In genomic region chr3:103306081-103306480, GRCh38 we compare ENCODE assay signal across 27 cellular contexts.
DNase-seq lines count a peak whose midpoint lies in the region; TF ChIP-seq lines count a peak whose summit lies in the region.
"Had no signal": no experiment of that assay in that cellular context is flagged by ENCODE, and none has a peak within 500 bp of the region (broad histone marks: within the 10 kb centered on the region; RNA-seq: fewer than 3 reads in every experiment).

No MANE protein-coding gene starts in this region.

- H2AFZ ChIP-seq in neural cell (ENCODE audit: low read depth, low read length), result no peak overlapping the region

- peak overlapping the region; percentile 56 for H3K27ac ChIP-seq in neural cell (ENCODE audit: low read length)
- H3K27ac ChIP-seq: 22Rv1; A549; BLaER1; BLaER1 treated with 17β-estradiol and CSF1 and Interleukin-3, amounts not matched to agents 10 nM and 100 nM; C4-2B had no signal

- peak; percentile 86 for TF ChIP-seq EP300 in neural cell (conservative IDR thresholded peaks at IDR 0.05; ENCODE audit: poor library complexity, severe bottlenecking)

- peak overlapping the region; percentile 24 for H3K4me2 ChIP-seq in neural cell (ENCODE audit: low read length)
- H3K4me2 ChIP-seq: A549; BLaER1; BLaER1 treated with 17β-estradiol and CSF1 and Interleukin-3, amounts not matched to agents 10 nM and 100 nM had no signal

- no peaks in the 10 kb centered on the region for H3K9me2 ChIP-seq in neural cell (ENCODE audit: insufficient read depth, low read length)

- no peaks in the 10 kb centered on the region for H4K20me1 ChIP-seq in neural cell (ENCODE audit: insufficient read depth)
- H4K20me1 ChIP-seq: BLaER1; BLaER1 treated with 17β-estradiol and CSF1 and Interleukin-3, amounts not matched to agents 10 nM and 100 nM had no signal

- H3K9me3 ChIP-seq in neural cell (ENCODE audit: low read length), result no peaks in the 10 kb centered on the region
- H3K9me3 ChIP-seq: A549; BE2C; BLaER1; BLaER1 treated with 17β-estradiol and CSF1 and Interleukin-3, amounts not matched to agents 10 nM and 100 nM; Caco-2 had no signal

- H3K79me2 ChIP-seq in neural cell (replicated peaks; ENCODE audit: insufficient read depth, low read length), result no peaks in the 10 kb centered on the region

- no peaks in the 10 kb centered on the region for H3K36me3 ChIP-seq in neural cell (ENCODE audit: insufficient read depth, low read length)
- H3K36me3 ChIP-seq: BE2C; BLaER1; BLaER1 treated with 17β-estradiol and CSF1 and Interleukin-3, amounts not matched to agents 10 nM and 100 nM had no signal

- TF ChIP-seq RAD21 in neural cell (conservative IDR thresholded peaks at IDR 0.05), result peak; percentile 30

- H3K27me3 ChIP-seq in neural cell (ENCODE audit: insufficient read depth, low read depth, low read length), result no peaks in the 10 kb centered on the region
- H3K27me3 ChIP-seq: BE2C; BLaER1; BLaER1 treated with 17β-estradiol and CSF1 and Interleukin-3, amounts not matched to agents 10 nM and 100 nM had no signal

- H3F3A ChIP-seq in neural cell (ENCODE audit: insufficient read depth, low read length, poor library complexity, severe bottlenecking), result no peaks in the 10 kb centered on the region

- TF ChIP-seq CTCF in neural cell (IDR thresholded peaks at IDR 0.05; ENCODE audit: poor library complexity, severe bottlenecking), result no peak

- no peak overlapping the region for H3K4me3 ChIP-seq in neural cell (ENCODE audit: low read length)
- H3K4me3 ChIP-seq: A549; BLaER1; BLaER1 treated with 17β-estradiol and CSF1 and Interleukin-3, amounts not matched to agents 10 nM and 100 nM had no signal

- no peak for DNase-seq in stimulated activated CD4-positive, alpha-beta T cell treated with anti-CD3 and anti-CD28 coated beads, Interleukin-4, amount 100 ng/mL, for 24 hours
- DNase-seq: 8988T; ACHN; AML-193; BE2C; C1 segment of cervical spinal cord; Caco-2; Calu3; CD4-positive, alpha-beta memory T cell; CD4-positive, alpha-beta T cell; CD4-positive, CD25-positive, alpha-beta regulatory T cell; CD8-positive, alpha-beta memory T cell; CD8-positive, alpha-beta T cell; COR-L47; DMS 273 treated with DMSO at 0.1 percent for 48 hours; DMS153; DMS53; DMS79; DMS79 treated with DMSO at 0.1 percent for 48 hours; DND-41; EL had no signal

- H3K9ac ChIP-seq in neural cell (ENCODE audit: low read length), result no peak overlapping the region
- H3K9ac ChIP-seq: BLaER1; BLaER1 treated with 17β-estradiol and CSF1 and Interleukin-3, amounts not matched to agents 10 nM and 100 nM had no signal

TF ChIP-seq in neural cell, 6 proteins besides CTCF, POLR2A, EP300 and RAD21:
- TF ChIP-seq SMC3 (conservative IDR thresholded peaks at IDR 0.05; ENCODE audit: poor library complexity), result peak; percentile 20
- peak; percentile 40 for TF ChIP-seq MXI1 (conservative IDR thresholded peaks at IDR 0.05; ENCODE audit: poor library complexity, severe bottlenecking)
- TF ChIP-seq POLR2AphosphoS5 (IDR thresholded peaks at IDR 0.05), result peak; percentile 87
- no peak for TF ChIP-seq TAF1 (IDR thresholded peaks at IDR 0.05; ENCODE audit: low read depth)
- no peak for TF ChIP-seq REST (IDR thresholded peaks at IDR 0.05; ENCODE audit: borderline replicate concordance)
- TF ChIP-seq EZH2 (IDR thresholded peaks at IDR 0.05; ENCODE audit: borderline replicate concordance, insufficient read depth, low read length, poor library complexity, severe bottlenecking), result no peak
